ENCODE assay signal across 10 cellular contexts in genomic region chr10:3477683-3478082, GRCh38.
DNase-seq lines count a peak whose midpoint lies in the region; ATAC-seq and TF ChIP-seq lines count a peak whose summit lies in the region.
"Had no signal": no experiment of that assay in that cellular context is flagged by ENCODE, and none has a peak within 500 bp of the region (broad histone marks: within the 10 kb centered on the region; RNA-seq: fewer than 3 reads in every experiment).

No MANE protein-coding gene starts in this region.

- H3K27me3 Mint-ChIP-seq in stimulated activated memory B cell treated with anti-CD40 and anti-IgM and Interleukin-4, amounts not matched to agents 10 μg/mL and 1 μg/mL and 100 μg/mL, for 72 hours, result no peaks in the 10 kb centered on the region

- H3K36me3 ChIP-seq in spleen, result no peaks in the 10 kb centered on the region

- intact Hi-C loops in posterior cingulate gyrus (cut with DNase I) (loop anchor here (10.0 kb wide), 1 partner anchor 307 kb away; the partner anchor contains the start of gene KLF6), spleen (cut with DNase I; ENCODE audit: low total_unique reads) (no loop called here)

- no peaks in the 10 kb centered on the region for H3K27me3 ChIP-seq in spleen (replicated peaks in 1 of 7)

- DNase-seq in DMS53 (lab: John Stamatoyannopoulos, UW), result peak; percentile 25
- no peak for DNase-seq in DMS53 treated with DMSO at 0.1 percent for 48 hours (lab: John Stamatoyannopoulos, UW; ENCODE audit: unreplicated experiment)
- DNase-seq in astrocyte of the hippocampus (ENCODE audit: low read depth, low spot score), result peak; percentile 57
- DNase-seq in NCI-H187 (lab: John Stamatoyannopoulos, UW), result no peak
- DNase-seq in posterior cingulate gyrus, result no peak
- no peak for DNase-seq in spleen

- peaks cover 25% of the 10 kb centered on the region for H3K4me1 Mint-ChIP-seq in stimulated activated memory B cell treated with anti-CD40 and anti-IgM and Interleukin-4, amounts not matched to agents 10 μg/mL and 1 μg/mL and 100 μg/mL, for 72 hours

- peak; percentile 59 for ATAC-seq in HG02870 (IDR thresholded peaks at IDR 0.05; ENCODE audit: unreplicated experiment)
- ATAC-seq in stimulated activated memory B cell treated with anti-CD40 and anti-IgM and Interleukin-4, amounts not matched to agents 10 μg/mL and 1 μg/mL and 100 μg/mL, for 72 hours, result peak; percentile 61

- H3K4me3 Mint-ChIP-seq in stimulated activated memory B cell treated with anti-CD40 and anti-IgM and Interleukin-4, amounts not matched to agents 10 μg/mL and 1 μg/mL and 100 μg/mL, for 72 hours, result no peak overlapping the region

- no peaks in the 10 kb centered on the region for H3K9me3 Mint-ChIP-seq in stimulated activated memory B cell treated with anti-CD40 and anti-IgM and Interleukin-4, amounts not matched to agents 10 μg/mL and 1 μg/mL and 100 μg/mL, for 72 hours

- no peaks in the 10 kb centered on the region for H3K9me3 ChIP-seq in spleen

- H3K4me3 ChIP-seq in spleen, result no peak overlapping the region
- H3K4me3 ChIP-seq: coronary artery had no signal

- no peak for TF ChIP-seq POLR2A in spleen (IDR thresholded peaks at IDR 0.05)

- H3K36me3 Mint-ChIP-seq in stimulated activated memory B cell treated with anti-CD40 and anti-IgM and Interleukin-4, amounts not matched to agents 10 μg/mL and 1 μg/mL and 100 μg/mL, for 72 hours, result no peaks in the 10 kb centered on the region

- 29 to 48% (median 37%) methylated on average over 3 of the region's 3 CpGs for WGBS in spleen, 5 donors

- no peak for TF ChIP-seq CTCF in spleen (IDR thresholded peaks at IDR 0.05 in 8 of 11, conservative IDR thresholded peaks at IDR 0.05 in 3 of 11)

- H3K4me1 ChIP-seq in spleen, result peaks cover 0 to 20% (median 17%) of the 10 kb centered on the region in 6 donors

- H3K27ac Mint-ChIP-seq in stimulated activated memory B cell treated with anti-CD40 and anti-IgM and Interleukin-4, amounts not matched to agents 10 μg/mL and 1 μg/mL and 100 μg/mL, for 72 hours, result peak overlapping the region; percentile 30

- H3K27ac ChIP-seq in spleen, result no peak overlapping the region
- H3K27ac ChIP-seq: 22Rv1, coronary artery had no signal

Comparison
In these comparisons a context has a peak if more than half of its experiments do, and no peak if none do; other contexts are left out.
1. DNase-seq: peak in DMS53 (single experiment) and astrocyte of the hippocampus (single experiment); none in DMS53 treated with DMSO at 0.1 percent for 48 hours (single experiment), NCI-H187 (0 of 2), posterior cingulate gyrus (0 of 10) and spleen (single experiment).